14 cellular contexts compared by ENCODE assay signal in the genomic region with DNA sequence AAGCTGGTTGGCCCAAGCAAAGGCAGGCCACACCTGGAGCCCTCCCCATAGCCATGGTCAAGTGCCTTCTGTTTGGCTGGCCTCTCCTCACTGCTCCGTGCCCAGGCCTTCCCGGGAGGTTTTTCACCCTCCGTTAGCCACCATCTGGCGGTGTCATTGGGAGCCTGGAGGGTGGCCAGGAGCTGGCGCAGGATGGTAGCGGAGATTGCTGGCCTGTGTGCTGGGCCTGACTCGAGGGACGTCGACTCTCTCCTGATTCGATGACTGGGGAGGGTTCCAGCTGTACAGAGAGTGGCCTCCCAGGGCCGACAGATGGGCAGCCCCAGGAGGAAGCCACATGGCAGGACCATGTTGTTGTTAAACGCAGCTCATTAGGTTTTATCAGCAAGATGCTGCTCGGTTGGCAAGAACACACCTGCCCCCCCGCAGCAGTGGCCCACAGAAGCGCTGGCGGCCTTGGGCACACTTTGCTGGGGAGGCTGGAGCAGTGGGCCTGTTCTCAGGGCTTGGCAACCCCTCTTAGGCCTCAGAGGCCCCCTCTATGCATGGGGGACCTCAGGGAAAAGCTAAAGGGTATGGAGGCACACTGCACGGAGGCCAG.
DNase-seq lines count a peak whose midpoint lies in the region; ATAC-seq lines count a peak whose summit lies in the region.
"Had no signal": no experiment of that assay in that cellular context is flagged by ENCODE, and none has a peak within 500 bp of the region (broad histone marks: within the 10 kb centered on the region; RNA-seq: fewer than 3 reads in every experiment).

No MANE protein-coding gene starts in this region.

- H3K36me3 Mint-ChIP-seq in activated T-helper 2 cell treated with anti-CD3 and anti-CD28 coated beads, Interferon-gamma antibody, Interleukin-2, Interleukin-4, amounts not matched to agents 10 μg/mL and 5 μg/mL and 100 μg/mL, durations not matched to agents 14 hours and 24 hours and 36 hours (ENCODE audit: low read depth), result no peaks in the 10 kb centered on the region
- H3K36me3 Mint-ChIP-seq: activated naive CD8-positive, alpha-beta T cell treated with anti-CD3 and anti-CD28 coated beads, Interleukin-2, amount 10 ng/mL, durations not matched to agents 7 days and 5 days; T-cell had no signal

- H3K4me3 Mint-ChIP-seq in activated T-helper 2 cell treated with anti-CD3 and anti-CD28 coated beads, Interferon-gamma antibody, Interleukin-2, Interleukin-4, amounts not matched to agents 10 μg/mL and 5 μg/mL and 100 μg/mL, durations not matched to agents 14 hours and 24 hours and 36 hours (ENCODE audit: low read depth), result no peak overlapping the region
- H3K4me3 Mint-ChIP-seq: activated naive CD8-positive, alpha-beta T cell treated with anti-CD3 and anti-CD28 coated beads, Interleukin-2, amount 10 ng/mL, durations not matched to agents 7 days and 5 days; T-cell had no signal

- intact Hi-C loops in activated T-helper 2 cell treated with anti-CD3 and anti-CD28 coated beads, Interferon-gamma antibody, Interleukin-2, Interleukin-4, amounts not matched to agents 10 μg/mL and 5 μg/mL and 100 μg/mL, durations not matched to agents 14 hours and 24 hours and 36 hours (cut with micrococcal nuclease), result no loop called here
- intact Hi-C loops in sciatic nerve (cut with DNase I), result no loop called here

- H3K27me3 Mint-ChIP-seq in activated T-helper 2 cell treated with anti-CD3 and anti-CD28 coated beads, Interferon-gamma antibody, Interleukin-2, Interleukin-4, amounts not matched to agents 10 μg/mL and 5 μg/mL and 100 μg/mL, durations not matched to agents 14 hours and 24 hours and 36 hours (ENCODE audit: low read depth), result no peaks in the 10 kb centered on the region

- H3K9me3 Mint-ChIP-seq in activated T-helper 2 cell treated with anti-CD3 and anti-CD28 coated beads, Interferon-gamma antibody, Interleukin-2, Interleukin-4, amounts not matched to agents 10 μg/mL and 5 μg/mL and 100 μg/mL, durations not matched to agents 14 hours and 24 hours and 36 hours, result no peaks in the 10 kb centered on the region
- H3K9me3 Mint-ChIP-seq: activated naive CD8-positive, alpha-beta T cell treated with anti-CD3 and anti-CD28 coated beads, Interleukin-2, amount 10 ng/mL, durations not matched to agents 7 days and 5 days; T-cell had no signal

- no peak for ATAC-seq in sciatic nerve
- ATAC-seq: HepG2, T-cell had no signal

- DNase-seq in Caki2 (ENCODE audit: low read depth) (peak; percentile 27), NCI-H2029 (lab: John Stamatoyannopoulos, UW) (peak; percentile 75), SHP77 treated with DMSO at 0.1 percent for 48 hours (lab: John Stamatoyannopoulos, UW) (peak; percentile 76), left kidney (ENCODE audit: low read depth, low spot score) (peak; percentile 29), sciatic nerve (ENCODE audit: low spot score) (no peak), NCI-H1436 (lab: John Stamatoyannopoulos, UW) (no peak), RPMI8226 (no peak)
- DNase-seq in activated T-helper 2 cell treated with anti-CD3 and anti-CD28 coated beads, Interferon-gamma antibody, Interleukin-2, Interleukin-4, amounts not matched to agents 10 μg/mL and 5 μg/mL and 100 μg/mL, durations not matched to agents 14 hours and 24 hours and 36 hours (ENCODE audit: low spot score), result no peak
- DNase-seq: activated CD4-positive, CD25-positive, alpha-beta regulatory T cell; activated naive CD8-positive, alpha-beta T cell treated with anti-CD3 and anti-CD28 coated beads, Interleukin-2, amount 10 ng/mL, durations not matched to agents 7 days and 5 days; NCI-H187 treated with DMSO at 0.1 percent for 48 hours; T-cell had no signal

- in situ Hi-C loops in Caki2 (cut with HindIII; ENCODE audit: low pct_unique_long_range_greater_than_20kb, low sequenced_read_pairs), result no loop called here

- no peak overlapping the region for H3K27ac Mint-ChIP-seq in activated T-helper 2 cell treated with anti-CD3 and anti-CD28 coated beads, Interferon-gamma antibody, Interleukin-2, Interleukin-4, amounts not matched to agents 10 μg/mL and 5 μg/mL and 100 μg/mL, durations not matched to agents 14 hours and 24 hours and 36 hours
- H3K27ac Mint-ChIP-seq: activated naive CD8-positive, alpha-beta T cell treated with anti-CD3 and anti-CD28 coated beads, Interleukin-2, amount 10 ng/mL, durations not matched to agents 7 days and 5 days; progenitor cell of endocrine pancreas; T-cell had no signal

- H3K4me1 Mint-ChIP-seq in activated T-helper 2 cell treated with anti-CD3 and anti-CD28 coated beads, Interferon-gamma antibody, Interleukin-2, Interleukin-4, amounts not matched to agents 10 μg/mL and 5 μg/mL and 100 μg/mL, durations not matched to agents 14 hours and 24 hours and 36 hours (ENCODE audit: low read depth), result no peaks in the 10 kb centered on the region
- H3K4me1 Mint-ChIP-seq: activated naive CD8-positive, alpha-beta T cell treated with anti-CD3 and anti-CD28 coated beads, Interleukin-2, amount 10 ng/mL, durations not matched to agents 7 days and 5 days; T-cell had no signal

Comparison
In these comparisons a context has a peak if more than half of its experiments do, and no peak if none do; other contexts are left out.
1. DNase-seq: peak in Caki2 (single experiment), NCI-H2029 (single experiment), SHP77 treated with DMSO at 0.1 percent for 48 hours (single experiment) and left kidney (single experiment); none in activated T-helper 2 cell treated with anti-CD3 and anti-CD28 coated beads, Interferon-gamma antibody, Interleukin-2, Interleukin-4, amounts not matched to agents 10 μg/mL and 5 μg/mL and 100 μg/mL, durations not matched to agents 14 hours and 24 hours and 36 hours (single experiment), sciatic nerve (single experiment), NCI-H1436 (single experiment) and RPMI8226 (single experiment).